12 cellular contexts compared by ENCODE assay signal in the genomic region with DNA sequence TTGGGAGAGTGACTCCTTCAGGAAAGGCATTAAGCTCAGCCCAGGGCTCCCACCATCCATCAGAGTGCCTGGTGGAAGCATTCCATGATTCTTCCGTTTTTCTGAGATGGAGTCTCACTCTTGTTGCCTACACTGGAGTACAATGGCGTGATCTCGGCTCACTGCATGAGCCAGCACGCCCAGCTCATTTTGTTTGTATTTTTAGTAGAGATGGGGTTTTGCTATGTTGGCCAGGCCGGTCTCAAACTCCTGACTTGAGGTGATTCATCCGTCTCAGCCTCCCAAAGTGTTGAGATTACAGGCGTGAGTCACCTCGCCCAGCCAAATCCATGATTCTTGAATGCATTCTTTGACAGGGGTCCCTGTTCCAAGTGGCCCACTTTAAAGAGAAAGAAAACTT. TPM values are rescaled to one million over a fixed set of nuclear protein-coding genes. Genes with fewer than 3 reads are reported as not detected.
DNase-seq lines count a peak whose midpoint lies in the region; ATAC-seq and TF ChIP-seq lines count a peak whose summit lies in the region.
"Had no signal": no experiment of that assay in that cellular context is flagged by ENCODE, and none has a peak within 500 bp of the region (broad histone marks: within the 10 kb centered on the region; RNA-seq: fewer than 3 reads in every experiment).

No MANE protein-coding gene starts in this region.

- intact Hi-C loops in activated T-helper 2 cell treated with anti-CD3 and anti-CD28 coated beads, Interferon-gamma antibody, Interleukin-2, Interleukin-4, amounts not matched to agents 10 μg/mL and 5 μg/mL and 100 μg/mL, durations not matched to agents 14 hours and 24 hours and 36 hours (cut with micrococcal nuclease): no loop called here

- DNase-seq in LHCN-M2 (ENCODE audit: low read depth) (peak; percentile 39), astrocyte of the hippocampus (ENCODE audit: low read depth, low spot score) (peak; percentile 69), foreskin fibroblast (peak; percentile 48 to 50)
- no peak for DNase-seq in stimulated activated effector memory CD8-positive, alpha-beta T cell treated with anti-CD3 and anti-CD28 coated beads, Interleukin-12 subunit alpha, Interleukin-12 subunit beta, amount 100 ng/mL, for 72 hours (ENCODE audit: low spot score in 2 of 2)
- no peak for DNase-seq in activated T-helper 2 cell treated with anti-CD3 and anti-CD28 coated beads, Interferon-gamma antibody, Interleukin-2, Interleukin-4, amounts not matched to agents 10 μg/mL and 5 μg/mL and 100 μg/mL, durations not matched to agents 14 hours and 24 hours and 36 hours (ENCODE audit: low spot score)
- DNase-seq: activated naive CD8-positive, alpha-beta T cell treated with anti-CD3 and anti-CD28 coated beads for 36 hours; DMS 273 treated with DMSO at 0.1 percent for 48 hours; NCI-H524 treated with DMSO at 0.1 percent for 48 hours; OCI-M1 had no signal

- no peak overlapping the region for H3K4me3 Mint-ChIP-seq in stimulated activated effector memory CD8-positive, alpha-beta T cell treated with anti-CD3 and anti-CD28 coated beads, Interleukin-12 subunit alpha, Interleukin-12 subunit beta, amount 100 ng/mL, for 72 hours
- H3K4me3 Mint-ChIP-seq in activated T-helper 2 cell treated with anti-CD3 and anti-CD28 coated beads, Interferon-gamma antibody, Interleukin-2, Interleukin-4, amounts not matched to agents 10 μg/mL and 5 μg/mL and 100 μg/mL, durations not matched to agents 14 hours and 24 hours and 36 hours (ENCODE audit: low read depth): no peak overlapping the region
- H3K4me3 Mint-ChIP-seq: activated naive CD8-positive, alpha-beta T cell treated with anti-CD3 and anti-CD28 coated beads for 36 hours had no signal

- H3K4me3 ChIP-seq in foreskin fibroblast (ENCODE audit: low read depth in 1 of 2, low read length in 2 of 2): no peak overlapping the region
- H3K4me3 ChIP-seq: BLaER1 had no signal

- H3K4me1 Mint-ChIP-seq in stimulated activated effector memory CD8-positive, alpha-beta T cell treated with anti-CD3 and anti-CD28 coated beads, Interleukin-12 subunit alpha, Interleukin-12 subunit beta, amount 100 ng/mL, for 72 hours: peaks cover 26% of the 10 kb centered on the region
- peaks cover 22% of the 10 kb centered on the region for H3K4me1 Mint-ChIP-seq in activated T-helper 2 cell treated with anti-CD3 and anti-CD28 coated beads, Interferon-gamma antibody, Interleukin-2, Interleukin-4, amounts not matched to agents 10 μg/mL and 5 μg/mL and 100 μg/mL, durations not matched to agents 14 hours and 24 hours and 36 hours (ENCODE audit: low read depth)

- no peak for TF ChIP-seq CTCF in foreskin fibroblast (IDR thresholded peaks at IDR 0.05; ENCODE audit: low read depth, low read length)

- no peaks in the 10 kb centered on the region for H3K27me3 Mint-ChIP-seq in activated T-helper 2 cell treated with anti-CD3 and anti-CD28 coated beads, Interferon-gamma antibody, Interleukin-2, Interleukin-4, amounts not matched to agents 10 μg/mL and 5 μg/mL and 100 μg/mL, durations not matched to agents 14 hours and 24 hours and 36 hours (ENCODE audit: low read depth)
- H3K27me3 Mint-ChIP-seq: activated naive CD8-positive, alpha-beta T cell treated with anti-CD3 and anti-CD28 coated beads for 36 hours had no signal

- ATAC-seq in stimulated activated effector memory CD8-positive, alpha-beta T cell treated with anti-CD3 and anti-CD28 coated beads, Interleukin-12 subunit alpha, Interleukin-12 subunit beta, amount 100 ng/mL, for 72 hours: no peak
- ATAC-seq in GM19023 (IDR thresholded peaks at IDR 0.05; ENCODE audit: unreplicated experiment): no peak
- no peak for ATAC-seq in GM18520 (IDR thresholded peaks at IDR 0.05; ENCODE audit: unreplicated experiment)

- H3K9me3 Mint-ChIP-seq in stimulated activated effector memory CD8-positive, alpha-beta T cell treated with anti-CD3 and anti-CD28 coated beads, Interleukin-12 subunit alpha, Interleukin-12 subunit beta, amount 100 ng/mL, for 72 hours: peaks cover 3% of the 10 kb centered on the region
- H3K9me3 Mint-ChIP-seq in activated T-helper 2 cell treated with anti-CD3 and anti-CD28 coated beads, Interferon-gamma antibody, Interleukin-2, Interleukin-4, amounts not matched to agents 10 μg/mL and 5 μg/mL and 100 μg/mL, durations not matched to agents 14 hours and 24 hours and 36 hours: no peaks in the 10 kb centered on the region

- H3K36me3 Mint-ChIP-seq in stimulated activated effector memory CD8-positive, alpha-beta T cell treated with anti-CD3 and anti-CD28 coated beads, Interleukin-12 subunit alpha, Interleukin-12 subunit beta, amount 100 ng/mL, for 72 hours: peaks cover 9% of the 10 kb centered on the region
- H3K36me3 Mint-ChIP-seq in activated T-helper 2 cell treated with anti-CD3 and anti-CD28 coated beads, Interferon-gamma antibody, Interleukin-2, Interleukin-4, amounts not matched to agents 10 μg/mL and 5 μg/mL and 100 μg/mL, durations not matched to agents 14 hours and 24 hours and 36 hours (ENCODE audit: low read depth): peaks cover 30% of the 10 kb centered on the region

- H3K27ac Mint-ChIP-seq in stimulated activated effector memory CD8-positive, alpha-beta T cell treated with anti-CD3 and anti-CD28 coated beads, Interleukin-12 subunit alpha, Interleukin-12 subunit beta, amount 100 ng/mL, for 72 hours: peak overlapping the region; percentile 34
- H3K27ac Mint-ChIP-seq in activated T-helper 2 cell treated with anti-CD3 and anti-CD28 coated beads, Interferon-gamma antibody, Interleukin-2, Interleukin-4, amounts not matched to agents 10 μg/mL and 5 μg/mL and 100 μg/mL, durations not matched to agents 14 hours and 24 hours and 36 hours: no peak overlapping the region
- H3K27ac Mint-ChIP-seq: activated naive CD8-positive, alpha-beta T cell treated with anti-CD3 and anti-CD28 coated beads for 36 hours had no signal

RNA-seq across cellular contexts. Expression of gene MIS12, which starts 23.1 kb away (rescaled TPM):
- 26.2 and 26.4 TPM in 2 replicates for total RNA-seq in LHCN-M2 (2014; rRNA removed)
- 6.9 TPM for polyA plus RNA-seq in LHCN-M2 (2012)
- 34.1 and 34.9 TPM in 2 replicates for total RNA-seq in activated T-helper 2 cell treated with anti-CD3 and anti-CD28 coated beads, Interferon-gamma antibody, Interleukin-2, Interleukin-4, amounts not matched to agents 10 μg/mL and 5 μg/mL and 100 μg/mL, durations not matched to agents 14 hours and 24 hours and 36 hours

RNA-seq across cellular contexts. Expression of gene DERL2, which starts 23.5 kb away (rescaled TPM):
- total RNA-seq in LHCN-M2 (2014; rRNA removed): 52.5 and 70.2 TPM in 2 replicates
- 88.1 TPM for polyA plus RNA-seq in LHCN-M2 (2012)
- 69.3 and 70.4 TPM in 2 replicates for total RNA-seq in activated T-helper 2 cell treated with anti-CD3 and anti-CD28 coated beads, Interferon-gamma antibody, Interleukin-2, Interleukin-4, amounts not matched to agents 10 μg/mL and 5 μg/mL and 100 μg/mL, durations not matched to agents 14 hours and 24 hours and 36 hours

RNA-seq across cellular contexts. Expression of gene DHX33, which starts 40.7 kb away (rescaled TPM):
- 10.2 and 10.6 TPM in 2 replicates for total RNA-seq in LHCN-M2 (2014; rRNA removed)
- 6.1 TPM for polyA plus RNA-seq in LHCN-M2 (2012)
- 32.6 and 34.0 TPM in 2 replicates for total RNA-seq in activated T-helper 2 cell treated with anti-CD3 and anti-CD28 coated beads, Interferon-gamma antibody, Interleukin-2, Interleukin-4, amounts not matched to agents 10 μg/mL and 5 μg/mL and 100 μg/mL, durations not matched to agents 14 hours and 24 hours and 36 hours

Comparison
In these comparisons a context has a peak if more than half of its experiments do, and no peak if none do; other contexts are left out.
1. DNase-seq: peak in LHCN-M2 (single experiment), astrocyte of the hippocampus (single experiment) and foreskin fibroblast (2 of 2); none in stimulated activated effector memory CD8-positive, alpha-beta T cell treated with anti-CD3 and anti-CD28 coated beads, Interleukin-12 subunit alpha, Interleukin-12 subunit beta, amount 100 ng/mL, for 72 hours (0 of 2) and activated T-helper 2 cell treated with anti-CD3 and anti-CD28 coated beads, Interferon-gamma antibody, Interleukin-2, Interleukin-4, amounts not matched to agents 10 μg/mL and 5 μg/mL and 100 μg/mL, durations not matched to agents 14 hours and 24 hours and 36 hours (single experiment).